ENCODE assay signal across 15 cellular contexts in genomic region chr19:42152285-42152684, GRCh38. TPM values are rescaled to one million over a fixed set of nuclear protein-coding genes. Genes with fewer than 3 reads are reported as not detected.
A peak's percentile ranks its signal among the peaks of the same experiment; 100 is the strongest.
DNase-seq lines count a peak whose midpoint lies in the region; ATAC-seq and TF ChIP-seq lines count a peak whose summit lies in the region.
"Had no signal": no experiment of that assay in that cellular context is flagged by ENCODE, and none has a peak within 500 bp of the region (broad histone marks: within the 10 kb centered on the region; RNA-seq: fewer than 3 reads in every experiment).

No MANE protein-coding gene starts in this region.

- intact Hi-C loops in thyroid gland (cut with DNase I) = no loop called here

- peak overlapping the region; percentile 4 for H3K4me3 Mint-ChIP-seq in neural progenitor cell
- H3K4me3 Mint-ChIP-seq: GM23338 had no signal

- H3K27me3 ChIP-seq in SK-N-SH (ENCODE audit: insufficient read depth) = peaks cover 31% of the 10 kb centered on the region
- peaks cover 32% of the 10 kb centered on the region for H3K27me3 ChIP-seq in neural progenitor cell
- no peaks in the 10 kb centered on the region for H3K27me3 ChIP-seq in thyroid gland

- H3F3A ChIP-seq in SK-N-SH (replicated peaks; ENCODE audit: insufficient read depth) (no peaks in the 10 kb centered on the region), neural progenitor cell (ENCODE audit: low read depth) (peaks cover 2% of the 10 kb centered on the region)

- H4K20me1 ChIP-seq in SK-N-SH (ENCODE audit: insufficient read depth) (no peaks in the 10 kb centered on the region), neural progenitor cell (ENCODE audit: low read depth) (no peaks in the 10 kb centered on the region)
- H4K20me1 ChIP-seq: BLaER1 had no signal

- H3K9me3 ChIP-seq in SK-N-SH (no peaks in the 10 kb centered on the region), neural progenitor cell (ENCODE audit: low read depth) (no peaks in the 10 kb centered on the region), thyroid gland (no peaks in the 10 kb centered on the region)
- H3K9me3 ChIP-seq: BLaER1, HAP-1 had no signal

- ATAC-seq in SK-N-SH treated with all-trans-retinoic acid at 6 μM for 48 hours (no peak), left lobe of liver (peak; percentile 40), GM18519 (IDR thresholded peaks at IDR 0.05; ENCODE audit: low FRiP score, unreplicated experiment) (no peak)
- ATAC-seq: GM12878, GM23338 had no signal

- H3K27ac ChIP-seq in SK-N-SH (ENCODE audit: low read depth in 2 of 2, low read length in 1 of 2) (no peak overlapping the region), neural progenitor cell (no peak overlapping the region), thyroid gland (no peak overlapping the region)
- H3K27ac ChIP-seq: BLaER1 had no signal

- no peak overlapping the region for H3K4me2 ChIP-seq in SK-N-SH
- H3K4me2 ChIP-seq in neural progenitor cell = no peak overlapping the region
- H3K4me2 ChIP-seq: BLaER1 had no signal

- DNase-seq in SK-N-SH (peak; percentile 27), left lobe of liver (ENCODE audit: low spot score) (no peak), neural progenitor cell (ENCODE audit: low spot score) (no peak), SHP77 (lab: John Stamatoyannopoulos, UW) (no peak), germinal center (ENCODE audit: low spot score) (no peak), thyroid gland (no peak)
- DNase-seq: 8988T, AML-193, DMS 273 treated with DMSO at 0.1 percent for 48 hours had no signal

- H3K9me3 Mint-ChIP-seq in neural progenitor cell = no peaks in the 10 kb centered on the region
- H3K9me3 Mint-ChIP-seq: GM23338 had no signal

- POLR2A ChIA-PET in SK-N-SH (lab: Yijun Ruan, JAX) = no interaction called here

- no peak overlapping the region for H2AFZ ChIP-seq in SK-N-SH (ENCODE audit: low read depth)
- H2AFZ ChIP-seq in neural progenitor cell (replicated peaks) = no peak overlapping the region

- CTCF ChIA-PET in SK-N-SH (lab: Yijun Ruan, JAX) = interaction anchor here (0.8 kb wide), 1 partner anchor 117 kb away, joined by 3 read pairs; no protein-coding TSS in a partner anchor

- no peak overlapping the region for H3K27ac Mint-ChIP-seq in neural progenitor cell

- no peak for TF ChIP-seq CTCF in SK-N-SH (IDR thresholded peaks at IDR 0.05)
- TF ChIP-seq CTCF in neural progenitor cell (IDR thresholded peaks at IDR 0.05) = no peak
- TF ChIP-seq CTCF in thyroid gland (IDR thresholded peaks at IDR 0.05) = no peak

- TF ChIP-seq EP300 in SK-N-SH (IDR thresholded peaks at IDR 0.05; ENCODE audit: borderline replicate concordance in 1 of 2, low read depth in 1 of 2, low read length in 1 of 2) = no peak

- H3K36me3 Mint-ChIP-seq in neural progenitor cell = no peaks in the 10 kb centered on the region

- TF ChIP-seq POLR2A in thyroid gland (IDR thresholded peaks at IDR 0.05) = no peak

- H3K4me3 ChIP-seq in SK-N-SH (ENCODE audit: low read depth in 2 of 2, low read length in 1 of 2) (no peak overlapping the region), neural progenitor cell (no peak overlapping the region), thyroid gland (replicated peaks in 1 of 3) (no peak overlapping the region)
- H3K4me3 ChIP-seq: BLaER1, GM12878, GM23338, HAP-1 had no signal

- H3K9ac ChIP-seq in SK-N-SH (no peak overlapping the region), neural progenitor cell (no peak overlapping the region)
- H3K9ac ChIP-seq: BLaER1 had no signal

- H3K4me1 ChIP-seq in SK-N-SH (ENCODE audit: control insufficient read depth in 1 of 2, insufficient read depth in 2 of 2, low read depth in 1 of 2, low read length in 1 of 2) = peaks cover 0 to 16% of the 10 kb centered on the region in 2 experiments; a peak in 1 of 4 replicates
- peaks cover 30% of the 10 kb centered on the region for H3K4me1 ChIP-seq in neural progenitor cell
- no peaks in the 10 kb centered on the region for H3K4me1 ChIP-seq in thyroid gland
- H3K4me1 ChIP-seq: HAP-1 had no signal

- H3K4me1 Mint-ChIP-seq in neural progenitor cell = peaks cover 53% of the 10 kb centered on the region

- no peaks in the 10 kb centered on the region for H3K9me2 ChIP-seq in SK-N-SH

- 73% methylated on average over 11 of the region's 11 CpGs for WGBS in SK-N-SH (ENCODE audit: low lambda C conversion rate)
- WGBS in thyroid gland, 2 donors = 60 to 68% methylated on average over 11 of the region's 11 CpGs

- no peaks in the 10 kb centered on the region for H3K79me2 ChIP-seq in SK-N-SH (ENCODE audit: insufficient read depth)
- no peaks in the 10 kb centered on the region for H3K79me2 ChIP-seq in neural progenitor cell (ENCODE audit: low read depth)

- H3K27me3 Mint-ChIP-seq in neural progenitor cell (ENCODE audit: insufficient read depth, low read depth) = peaks cover 22% of the 10 kb centered on the region

- TF ChIP-seq RAD21 in SK-N-SH (IDR thresholded peaks at IDR 0.05; ENCODE audit: low read length) = no peak

- no peaks in the 10 kb centered on the region for H3K36me3 ChIP-seq in SK-N-SH (replicated peaks in 1 of 2; ENCODE audit: control insufficient read depth in 1 of 2, insufficient read depth in 2 of 2, low read length in 1 of 2)
- no peaks in the 10 kb centered on the region for H3K36me3 ChIP-seq in neural progenitor cell
- H3K36me3 ChIP-seq in thyroid gland = no peaks in the 10 kb centered on the region
- H3K36me3 ChIP-seq: BLaER1, HAP-1 had no signal

TF ChIP-seq in SK-N-SH, 30 proteins besides CTCF, POLR2A, EP300 and RAD21 (continues in another document):
- no peak for TF ChIP-seq SMC3 (IDR thresholded peaks at IDR 0.05; ENCODE audit: low read depth, low read length)
- TF ChIP-seq USF2 (IDR thresholded peaks at IDR 0.05; ENCODE audit: borderline replicate concordance, low read depth, low read length) = no peak
- no peak for TF ChIP-seq MAX (IDR thresholded peaks at IDR 0.05; ENCODE audit: low read depth)
- TF ChIP-seq IRF3 (IDR thresholded peaks at IDR 0.05; ENCODE audit: low read depth, low read length) = no peak
- TF ChIP-seq JUND (IDR thresholded peaks at IDR 0.05) = no peak
- TF ChIP-seq TEAD4 (IDR thresholded peaks at IDR 0.05; ENCODE audit: borderline replicate concordance, insufficient read depth) = no peak
- TF ChIP-seq TCF12 (IDR thresholded peaks at IDR 0.05) = no peak
- TF ChIP-seq FOXJ3 (CRISPR knock-in tag; IDR thresholded peaks at IDR 0.05) = no peak

TF ChIP-seq in SK-N-SH treated with all-trans-retinoic acid at 6 μM for 48 hours, 23 proteins besides CTCF, POLR2A, EP300 and RAD21 (continues in another document):
- TF ChIP-seq CSRNP3 (CRISPR knock-in tag; IDR thresholded peaks at IDR 0.05) = no peak
- TF ChIP-seq OSR1 (CRISPR knock-in tag; IDR thresholded peaks at IDR 0.05) = no peak
- no peak for TF ChIP-seq PATZ1 (CRISPR knock-in tag; IDR thresholded peaks at IDR 0.05; ENCODE audit: borderline replicate concordance)
- TF ChIP-seq ARNTL (CRISPR knock-in tag; IDR thresholded peaks at IDR 0.05; ENCODE audit: borderline replicate concordance, low read depth) = no peak
- TF ChIP-seq CSDC2 (CRISPR knock-in tag; IDR thresholded peaks at IDR 0.05) = no peak
- TF ChIP-seq TCF4 (CRISPR knock-in tag; IDR thresholded peaks at IDR 0.05; ENCODE audit: borderline replicate concordance) = no peak
- no peak for TF ChIP-seq GLIS3 (CRISPR knock-in tag; IDR thresholded peaks at IDR 0.05)
- no peak for TF ChIP-seq ZNF70 (CRISPR knock-in tag; IDR thresholded peaks at IDR 0.05)
- TF ChIP-seq ZFP3 (CRISPR knock-in tag; IDR thresholded peaks at IDR 0.05) = no peak
- no peak for TF ChIP-seq ISL1 (CRISPR knock-in tag; IDR thresholded peaks at IDR 0.05)
- TF ChIP-seq BACH2 (CRISPR knock-in tag; IDR thresholded peaks at IDR 0.05; ENCODE audit: borderline replicate concordance) = no peak

RNA-seq across cellular contexts. Expression of gene POU2F2, which starts 20.0 kb away (rescaled TPM):
- polyA plus RNA-seq in SK-N-SH (2012; rRNA removed) = 0.15 and 0.49 TPM in 2 replicates
- 0.18 and 0.29 TPM in 2 replicates for polyA plus RNA-seq in SK-N-SH (2012; cell fraction: cytosol; rRNA removed)
- polyA plus RNA-seq in SK-N-SH (2012; cell fraction: nucleus; rRNA removed) = 0.89 and 0.94 TPM in 2 replicates
- total RNA-seq in left lobe of liver = 0.83 TPM
- 0.31 and 0.69 TPM in 2 replicates for total RNA-seq in neural progenitor cell (ENCODE audit: low replicate concordance)
- under 1 TPM; 0.11 to 0.49 (median 0.15) TPM for total RNA-seq in thyroid gland
